ENCODE assay signal across 11 cellular contexts in the genomic region with DNA sequence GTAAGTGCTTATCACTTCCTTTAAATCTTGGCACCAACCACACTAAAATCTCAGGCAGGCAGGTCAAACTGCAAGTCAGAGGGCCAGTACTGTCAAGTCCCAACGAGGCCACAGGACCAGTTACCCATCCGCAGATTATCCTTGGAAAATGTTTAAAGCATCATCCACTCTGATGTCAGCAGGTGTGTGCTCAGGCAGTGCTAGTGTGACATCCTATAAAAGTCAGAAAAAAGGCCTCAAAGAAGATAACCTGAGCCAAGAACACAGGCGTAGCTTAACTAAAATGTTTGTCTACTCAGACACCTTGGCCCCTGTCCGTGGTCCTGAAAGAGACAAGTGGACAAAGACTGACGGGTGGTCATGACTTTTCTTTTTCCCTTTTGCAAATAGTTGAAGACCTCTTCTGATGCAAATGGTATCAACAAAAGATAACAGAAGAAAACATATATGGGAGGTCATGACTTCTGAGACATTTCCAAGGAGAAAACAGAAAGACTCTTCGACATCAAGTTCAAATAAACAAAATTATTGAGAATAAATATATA.
DNase-seq lines count a peak whose midpoint lies in the region; ATAC-seq and TF ChIP-seq lines count a peak whose summit lies in the region.
"Had no signal": no experiment of that assay in that cellular context is flagged by ENCODE, and none has a peak within 500 bp of the region (broad histone marks: within the 10 kb centered on the region; RNA-seq: fewer than 3 reads in every experiment).

No MANE protein-coding gene starts in this region.

- no peak overlapping the region for H3K27ac ChIP-seq in psoas muscle

- H3K4me1 ChIP-seq in psoas muscle: peaks cover 12% of the 10 kb centered on the region

- no peaks in the 10 kb centered on the region for H3K36me3 Mint-ChIP-seq in activated naive CD4-positive, alpha-beta T cell treated with anti-CD3 and anti-CD28 coated beads for 36 hours (ENCODE audit: low read depth)
- H3K36me3 Mint-ChIP-seq in endothelial cell (ENCODE audit: low read depth, unreplicated experiment): no peaks in the 10 kb centered on the region
- H3K36me3 Mint-ChIP-seq: natural killer cell treated with Interleukin-12 subunit alpha and Interleukin-12 subunit beta and Interleukin-15 and Interleukin-18, amount 100 ng/mL, for 72 hours had no signal

- H3K27ac Mint-ChIP-seq in activated naive CD4-positive, alpha-beta T cell treated with anti-CD3 and anti-CD28 coated beads for 36 hours: no peak overlapping the region
- no peak overlapping the region for H3K27ac Mint-ChIP-seq in endothelial cell (ENCODE audit: unreplicated experiment)
- H3K27ac Mint-ChIP-seq: CD4-positive, alpha-beta T cell; natural killer cell treated with Interleukin-12 subunit alpha and Interleukin-12 subunit beta and Interleukin-15 and Interleukin-18, amount 100 ng/mL, for 72 hours had no signal

- intact Hi-C loops in activated naive CD4-positive, alpha-beta T cell treated with anti-CD3 and anti-CD28 coated beads for 36 hours (cut with micrococcal nuclease): no loop called here
- intact Hi-C loops in psoas muscle (cut with DNase I): no loop called here

- peak; percentile 32 for DNase-seq in activated naive CD4-positive, alpha-beta T cell treated with anti-CD3 and anti-CD28 coated beads for 36 hours
- DNase-seq in activated naive CD4-positive, alpha-beta T cell treated with anti-CD3 and anti-CD28 coated beads, Interleukin-2, amount 50 U/mL, for 16 hours: no peak
- peak; percentile 6 for DNase-seq in NAMALWA (ENCODE audit: low spot score)
- peak; percentile 70 for DNase-seq in endothelial cell (ENCODE audit: low spot score)
- peak; percentile 51 for DNase-seq in stimulated activated CD8-positive, alpha-beta memory T cell treated with anti-CD3 and anti-CD28 coated beads, Interleukin-4, amount 100 ng/mL, for 48 hours
- DNase-seq in COR-L47 (lab: John Stamatoyannopoulos, UW): no peak
- no peak for DNase-seq in psoas muscle
- DNase-seq in NCI-H2107 treated with DMSO at 0.1 percent for 48 hours (lab: John Stamatoyannopoulos, UW; ENCODE audit: unreplicated experiment): no peak
- DNase-seq: CD4-positive, alpha-beta T cell; NCI-H1436 had no signal

- H3K27me3 Mint-ChIP-seq in activated naive CD4-positive, alpha-beta T cell treated with anti-CD3 and anti-CD28 coated beads for 36 hours (ENCODE audit: low read depth): no peaks in the 10 kb centered on the region
- peaks cover 3% of the 10 kb centered on the region for H3K27me3 Mint-ChIP-seq in endothelial cell (ENCODE audit: unreplicated experiment)

- H3K4me1 Mint-ChIP-seq in activated naive CD4-positive, alpha-beta T cell treated with anti-CD3 and anti-CD28 coated beads for 36 hours (ENCODE audit: low read depth): no peaks in the 10 kb centered on the region
- peaks cover 17% of the 10 kb centered on the region for H3K4me1 Mint-ChIP-seq in endothelial cell (ENCODE audit: unreplicated experiment)

- H3K4me3 ChIP-seq in psoas muscle: no peak overlapping the region

- CTCF ChIA-PET in activated naive CD4-positive, alpha-beta T cell treated with anti-CD3 and anti-CD28 coated beads for 36 hours (lab: Charles Lee): no interaction called here

- H3K4me3 Mint-ChIP-seq in activated naive CD4-positive, alpha-beta T cell treated with anti-CD3 and anti-CD28 coated beads for 36 hours: no peak overlapping the region
- H3K4me3 Mint-ChIP-seq in endothelial cell (ENCODE audit: unreplicated experiment): no peak overlapping the region
- H3K4me3 Mint-ChIP-seq: CD4-positive, alpha-beta T cell; natural killer cell treated with Interleukin-12 subunit alpha and Interleukin-12 subunit beta and Interleukin-15 and Interleukin-18, amount 100 ng/mL, for 72 hours had no signal

- no peaks in the 10 kb centered on the region for H3K36me3 ChIP-seq in psoas muscle (ENCODE audit: insufficient read depth in 1 of 2, low read depth in 1 of 2)

- no peaks in the 10 kb centered on the region for H3K9me3 ChIP-seq in psoas muscle

- no peak for TF ChIP-seq CTCF in endothelial cell (IDR thresholded peaks at IDR 0.05; ENCODE audit: unreplicated experiment)
- no peak for TF ChIP-seq CTCF in psoas muscle (IDR thresholded peaks at IDR 0.05)

- WGBS in psoas muscle, 3 donors: 69 to 73% (median 71%) methylated on average over 6 of the region's 6 CpGs

- ATAC-seq in psoas muscle: no peak
- ATAC-seq: natural killer cell treated with Interleukin-12 subunit alpha and Interleukin-12 subunit beta and Interleukin-15 and Interleukin-18, amount 100 ng/mL, for 72 hours had no signal

- H3K9me3 Mint-ChIP-seq in activated naive CD4-positive, alpha-beta T cell treated with anti-CD3 and anti-CD28 coated beads for 36 hours: peaks cover 2% of the 10 kb centered on the region
- no peaks in the 10 kb centered on the region for H3K9me3 Mint-ChIP-seq in endothelial cell (ENCODE audit: unreplicated experiment)
- H3K9me3 Mint-ChIP-seq: CD4-positive, alpha-beta T cell; natural killer cell treated with Interleukin-12 subunit alpha and Interleukin-12 subunit beta and Interleukin-15 and Interleukin-18, amount 100 ng/mL, for 72 hours had no signal

- H3K27me3 ChIP-seq in psoas muscle (ENCODE audit: insufficient read depth in 3 of 3, low read length in 2 of 3): no peaks in the 10 kb centered on the region

Comparison
In these comparisons a context has a peak if more than half of its experiments do, and no peak if none do; other contexts are left out.
1. DNase-seq: peak in activated naive CD4-positive, alpha-beta T cell treated with anti-CD3 and anti-CD28 coated beads for 36 hours (single experiment), NAMALWA (single experiment), endothelial cell (single experiment) and stimulated activated CD8-positive, alpha-beta memory T cell treated with anti-CD3 and anti-CD28 coated beads, Interleukin-4, amount 100 ng/mL, for 48 hours (single experiment); none in activated naive CD4-positive, alpha-beta T cell treated with anti-CD3 and anti-CD28 coated beads, Interleukin-2, amount 50 U/mL, for 16 hours (single experiment), COR-L47 (single experiment), psoas muscle (0 of 2) and NCI-H2107 treated with DMSO at 0.1 percent for 48 hours (single experiment).